In the genomic region with DNA sequence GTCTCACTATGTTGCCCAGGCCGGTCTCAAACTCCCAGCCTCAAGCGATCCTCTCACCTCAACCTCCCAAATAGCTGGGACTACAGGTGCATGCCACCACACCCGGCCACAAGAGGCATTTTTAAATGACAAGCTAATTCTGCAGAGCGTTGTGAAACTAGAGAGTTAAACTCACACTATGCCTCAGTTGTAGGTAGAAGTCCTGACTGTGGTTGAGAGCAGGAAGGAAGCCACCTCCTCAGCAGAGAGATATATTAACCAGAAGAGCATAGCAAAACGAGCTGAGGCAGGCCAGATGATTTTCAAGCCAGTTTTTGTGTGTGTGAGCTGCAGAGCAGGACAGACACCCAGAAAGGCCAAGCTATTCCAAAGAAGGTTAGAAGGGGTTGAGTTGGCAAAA, we compare ENCODE assay signal across 16 cellular contexts.
DNase-seq lines count a peak whose midpoint lies in the region; ATAC-seq and TF ChIP-seq lines count a peak whose summit lies in the region.
"Had no signal": no experiment of that assay in that cellular context is flagged by ENCODE, and none has a peak within 500 bp of the region (broad histone marks: within the 10 kb centered on the region; RNA-seq: fewer than 3 reads in every experiment).

No MANE protein-coding gene starts in this region.

- CTCF ChIA-PET in CD8-positive, alpha-beta memory T cell (lab: Charles Lee) = interaction anchor here (1.0 kb wide), 1 partner anchor 72 kb away, joined by 3 read pairs; no protein-coding TSS in a partner anchor
- CTCF ChIA-PET in Caco-2 (lab: Charles Lee) = no interaction called here

- H3K4me3 Mint-ChIP-seq in CD8-positive, alpha-beta memory T cell = peak overlapping the region in 4 of 7 donors; percentile 9 to 52 (median 27)
- no peak overlapping the region for H3K4me3 Mint-ChIP-seq in Caco-2 (ENCODE audit: unreplicated experiment)
- H3K4me3 Mint-ChIP-seq: dendritic cell treated with granulocyte-macrophage colony-stimulating factor and Interleukin-4, amounts not matched to agents 40 ng/mL and 50 ng/mL, for 4 days; stimulated activated naive CD8-positive, alpha-beta T cell treated with anti-CD3 and anti-CD28 coated beads, Interleukin-15, Interleukin-2, amounts not matched to agents 100 ng/mL and 50 ng/mL, for 24 hours had no signal

- H3K27ac Mint-ChIP-seq in CD8-positive, alpha-beta memory T cell = peak overlapping the region in 6 of 8 donors; percentile 1 to 82 (median 44)
- no peak overlapping the region for H3K27ac Mint-ChIP-seq in Caco-2 (ENCODE audit: unreplicated experiment)
- H3K27ac Mint-ChIP-seq: dendritic cell treated with granulocyte-macrophage colony-stimulating factor and Interleukin-4, amounts not matched to agents 40 ng/mL and 50 ng/mL, for 4 days; stimulated activated naive CD8-positive, alpha-beta T cell treated with anti-CD3 and anti-CD28 coated beads, Interleukin-15, Interleukin-2, amounts not matched to agents 100 ng/mL and 50 ng/mL, for 24 hours had no signal

- TF ChIP-seq EP300 in suprapubic skin (IDR thresholded peaks at IDR 0.05) = no peak

- H3K27me3 Mint-ChIP-seq in CD8-positive, alpha-beta memory T cell = peaks cover 0 to 2% of the 10 kb centered on the region in 2 donors
- H3K27me3 Mint-ChIP-seq in Caco-2 (ENCODE audit: insufficient read depth, unreplicated experiment) = peaks cover 15% of the 10 kb centered on the region
- H3K27me3 Mint-ChIP-seq: dendritic cell treated with granulocyte-macrophage colony-stimulating factor and Interleukin-4, amounts not matched to agents 40 ng/mL and 50 ng/mL, for 4 days; stimulated activated naive CD8-positive, alpha-beta T cell treated with anti-CD3 and anti-CD28 coated beads, Interleukin-15, Interleukin-2, amounts not matched to agents 100 ng/mL and 50 ng/mL, for 24 hours had no signal

- TF ChIP-seq POLR2A in suprapubic skin (IDR thresholded peaks at IDR 0.05) (no peak), gastrocnemius medialis (IDR thresholded peaks at IDR 0.05) (no peak)

- no peak for DNase-seq in CD8-positive, alpha-beta memory T cell
- no peak for DNase-seq in suprapubic skin (ENCODE audit: low spot score in 2 of 2)
- no peak for DNase-seq in gastrocnemius medialis
- DNase-seq in Caco-2 = no peak
- DNase-seq in foreskin keratinocyte = no peak
- DNase-seq: ACHN; activated CD4-positive, alpha-beta T cell treated with anti-CD3 and anti-CD28 coated beads, Interleukin-2, amount 50 U/mL, for 4 hours; GF-D8; NCI-H1436; NCI-H446 treated with DMSO at 0.1 percent for 48 hours had no signal

- POLR2A ChIA-PET in CD8-positive, alpha-beta memory T cell (lab: Charles Lee) = no interaction called here
- POLR2A ChIA-PET in Caco-2 (lab: Charles Lee) = no interaction called here

- no peak overlapping the region for H3K4me3 ChIP-seq in CD8-positive, alpha-beta memory T cell (ENCODE audit: low read length)
- H3K4me3 ChIP-seq in suprapubic skin (no peak overlapping the region), gastrocnemius medialis (no peak overlapping the region), Caco-2 (ENCODE audit: low read depth, low read length) (no peak overlapping the region)

- no peaks in the 10 kb centered on the region for H3K4me1 ChIP-seq in CD8-positive, alpha-beta memory T cell (ENCODE audit: insufficient read depth, low read length)
- H3K4me1 ChIP-seq in suprapubic skin (no peaks in the 10 kb centered on the region), gastrocnemius medialis (no peaks in the 10 kb centered on the region), Caco-2 (no peaks in the 10 kb centered on the region), foreskin keratinocyte (no peaks in the 10 kb centered on the region)

- no peaks in the 10 kb centered on the region for H3K36me3 Mint-ChIP-seq in CD8-positive, alpha-beta memory T cell
- no peaks in the 10 kb centered on the region for H3K36me3 Mint-ChIP-seq in Caco-2 (ENCODE audit: insufficient read depth, unreplicated experiment)

- intact Hi-C loops in gastrocnemius medialis (cut with DNase I; ENCODE audit: low total_unique reads) = no loop called here
- intact Hi-C loops in Caco-2 (cut with micrococcal nuclease; ENCODE audit: unreplicated experiment) = no loop called here

- H3K4me1 Mint-ChIP-seq in CD8-positive, alpha-beta memory T cell = peaks cover 9 to 17% (median 14%) of the 10 kb centered on the region in 3 donors
- no peaks in the 10 kb centered on the region for H3K4me1 Mint-ChIP-seq in Caco-2 (ENCODE audit: low read depth, unreplicated experiment)

- ATAC-seq in GM19372 (IDR thresholded peaks at IDR 0.05; ENCODE audit: low read depth, unreplicated experiment) (peak; percentile 60), GM21825 (IDR thresholded peaks at IDR 0.05; ENCODE audit: unreplicated experiment) (peak; percentile 78), HG03442 (IDR thresholded peaks at IDR 0.05; ENCODE audit: unreplicated experiment) (peak; percentile 70), gastrocnemius medialis (no peak), foreskin keratinocyte (no peak)
- ATAC-seq: HCT116 had no signal

- WGBS in suprapubic skin = 84% methylated on average over 5 of the region's 5 CpGs

- peaks cover 0 to 5% (median 0%) of the 10 kb centered on the region in 5 donors for H3K9me3 Mint-ChIP-seq in CD8-positive, alpha-beta memory T cell
- no peaks in the 10 kb centered on the region for H3K9me3 Mint-ChIP-seq in Caco-2 (ENCODE audit: unreplicated experiment)
- H3K9me3 Mint-ChIP-seq: dendritic cell treated with granulocyte-macrophage colony-stimulating factor and Interleukin-4, amounts not matched to agents 40 ng/mL and 50 ng/mL, for 4 days had no signal

- in situ Hi-C loops in gastrocnemius medialis (cut with MboI; ENCODE audit: low sequenced_read_pairs in 4 of 4) = loop anchor here in 2 of 4 donors (25.0 kb wide), 2 partner anchors 1450 to 1475 kb away; no protein-coding TSS in a partner anchor

- no peak for TF ChIP-seq CTCF in suprapubic skin (IDR thresholded peaks at IDR 0.05)
- TF ChIP-seq CTCF in gastrocnemius medialis (IDR thresholded peaks at IDR 0.05 in 4 of 5, conservative IDR thresholded peaks at IDR 0.05 in 1 of 5) = no peak
- TF ChIP-seq CTCF in Caco-2 (IDR thresholded peaks at IDR 0.05; ENCODE audit: insufficient read depth in 1 of 2, low read depth in 1 of 2, low read length in 1 of 2, severe bottlenecking in 1 of 2, unreplicated experiment in 1 of 2) = no peak
- TF ChIP-seq CTCF in foreskin keratinocyte (conservative IDR thresholded peaks at IDR 0.05) = no peak

- H3K36me3 ChIP-seq in CD8-positive, alpha-beta memory T cell (ENCODE audit: insufficient read depth, low read length) = no peaks in the 10 kb centered on the region
- H3K36me3 ChIP-seq in suprapubic skin (no peaks in the 10 kb centered on the region), gastrocnemius medialis (no peaks in the 10 kb centered on the region), Caco-2 (ENCODE audit: control insufficient read depth, insufficient read depth, low read length) (no peaks in the 10 kb centered on the region)

- no peaks in the 10 kb centered on the region for H3K27me3 ChIP-seq in CD8-positive, alpha-beta memory T cell (ENCODE audit: insufficient read depth, low read length, poor library complexity, severe bottlenecking)
- H3K27me3 ChIP-seq in suprapubic skin (no peaks in the 10 kb centered on the region), gastrocnemius medialis (no peaks in the 10 kb centered on the region), Caco-2 (replicated peaks; ENCODE audit: control insufficient read depth, insufficient read depth, low read length) (no peaks in the 10 kb centered on the region), foreskin keratinocyte (peaks cover 2% of the 10 kb centered on the region)

- BruUV-seq in Caco-2 (replicated peaks; lab: Mats Ljungman, UMichigan) = no TSS peak

- no peaks in the 10 kb centered on the region for H3K9me3 ChIP-seq in CD8-positive, alpha-beta memory T cell (ENCODE audit: low read length)
- H3K9me3 ChIP-seq in suprapubic skin = no peaks in the 10 kb centered on the region
- H3K9me3 ChIP-seq in gastrocnemius medialis = no peaks in the 10 kb centered on the region
- no peaks in the 10 kb centered on the region for H3K9me3 ChIP-seq in Caco-2

- no peak overlapping the region for H3K27ac ChIP-seq in CD8-positive, alpha-beta memory T cell (ENCODE audit: low read depth, low read length)
- no peak overlapping the region for H3K27ac ChIP-seq in suprapubic skin
- no peak overlapping the region for H3K27ac ChIP-seq in gastrocnemius medialis
- no peak overlapping the region for H3K27ac ChIP-seq in foreskin keratinocyte

Comparison
In these comparisons a context has a peak if more than half of its experiments do, and no peak if none do; other contexts are left out.
1. ATAC-seq: peak in GM19372 (single experiment), GM21825 (single experiment) and HG03442 (single experiment); none in gastrocnemius medialis (0 of 2) and foreskin keratinocyte (single experiment).